Comparison of ENCODE assay signal across 8 cellular contexts in genomic region chr16:68538880-68539701, GRCh38. TPM values are rescaled to one million over a fixed set of nuclear protein-coding genes. Genes with fewer than 3 reads are reported as not detected.
A peak's percentile ranks its signal among the peaks of the same experiment; 100 is the strongest.
DNase-seq lines count a peak whose midpoint lies in the region; ATAC-seq and TF ChIP-seq lines count a peak whose summit lies in the region.

Gene ZFP90, plus strand, starts transcription at chr16:68539291. Its CDS starts 502 bp downstream, at chr16:68539793.

- ATAC-seq in HG02642 (IDR thresholded peaks at IDR 0.05; ENCODE audit: poor library complexity, unreplicated experiment) (peak; percentile 93), heart right ventricle (peak; percentile 99 to 100 (median 99)), upper lobe of left lung (ENCODE audit: low FRiP score in 2 of 2) (peak; percentile 96 to 100)

- DNase-seq in GM10266 (ENCODE audit: extremely low spot score) = peak; percentile 96
- peak; percentile 79 for DNase-seq in NCI-H1105 treated with DMSO at 0.1 percent for 48 hours (lab: John Stamatoyannopoulos, UW)
- peak; percentile 76 for DNase-seq in T follicular helper cell (ENCODE audit: low read depth)
- DNase-seq in adipocyte (ENCODE audit: low read depth) = peak; percentile 98
- DNase-seq in heart right ventricle = peak; percentile 88 to 94
- DNase-seq in posterior vena cava (ENCODE audit: low spot score) = peak; percentile 96
- peak; percentile 92 to 98 for DNase-seq in upper lobe of left lung

- H3K4me1 ChIP-seq in adipocyte (ENCODE audit: control insufficient read depth, insufficient read depth, low read length) (peaks cover 5% of the 10 kb centered on the region), heart right ventricle (peaks cover 0 to 16% (median 9%) of the 10 kb centered on the region in 9 donors), upper lobe of left lung (peaks cover 6 to 9% (median 8%) of the 10 kb centered on the region in 4 donors)

- TF ChIP-seq EP300 in upper lobe of left lung (IDR thresholded peaks at IDR 0.05) = no peak

- H3K9ac ChIP-seq in adipocyte (ENCODE audit: low read length) = peak within 1 kb of the TSS; percentile 89

- peak within 1 kb of the TSS; percentile 82 for H3K4me3 ChIP-seq in adipocyte (ENCODE audit: low read length)
- peak within 1 kb of the TSS; percentile 84 to 99 (median 95) for H3K4me3 ChIP-seq in heart right ventricle
- H3K4me3 ChIP-seq in upper lobe of left lung = peak within 1 kb of the TSS; percentile 81 to 100 (median 90)

- peak in 3 of 4 donors; percentile 36 to 70 (median 42) for TF ChIP-seq POLR2A in upper lobe of left lung (IDR thresholded peaks at IDR 0.05)

- H3K9me3 ChIP-seq in adipocyte (ENCODE audit: control insufficient read depth, low read length) (no peaks in the 10 kb centered on the region), heart right ventricle (peaks cover 0 to under 1% (median 0%) of the 10 kb centered on the region in 11 donors), upper lobe of left lung (no peaks in the 10 kb centered on the region)

- H3K27me3 ChIP-seq in adipocyte (replicated peaks; ENCODE audit: control insufficient read depth, insufficient read depth, low read length) (no peaks in the 10 kb centered on the region), heart right ventricle (no peaks in the 10 kb centered on the region), upper lobe of left lung (no peaks in the 10 kb centered on the region)

- H3K36me3 ChIP-seq in adipocyte (ENCODE audit: control insufficient read depth, insufficient read depth, low read length, severe bottlenecking) (peaks cover 11% of the 10 kb centered on the region), heart right ventricle (peaks cover 0 to 24% (median 0%) of the 10 kb centered on the region in 9 donors), upper lobe of left lung (peaks cover 0 to 15% (median 2%) of the 10 kb centered on the region in 4 donors)

- TF ChIP-seq CTCF in GM10266 (IDR thresholded peaks at IDR 0.05; ENCODE audit: control insufficient read depth, insufficient read depth, low read depth, missing control alignments) = no peak
- no peak for TF ChIP-seq CTCF in heart right ventricle (IDR thresholded peaks at IDR 0.05)
- peak in 3 of 6 experiments; percentile 6 to 21 (median 7) for TF ChIP-seq CTCF in upper lobe of left lung (IDR thresholded peaks at IDR 0.05)

- 1% methylated on average over 61 to 71 of the region's 71 CpGs for WGBS in heart right ventricle, 2 donors
- 3% methylated on average over 20 to 34 of the region's 71 CpGs for WGBS in upper lobe of left lung, 2 donors

- H3K27ac ChIP-seq in heart right ventricle = peak within 1 kb of the TSS; percentile 19 to 91 (median 82)
- peak within 1 kb of the TSS; percentile 76 to 89 (median 86) for H3K27ac ChIP-seq in upper lobe of left lung

- intact Hi-C loops in heart right ventricle (cut with DNase I) = loop anchor here in 1 of 10 donors (10.0 kb wide), 1 partner anchor 306 kb away; the partner anchor contains the start of gene TANGO6
- intact Hi-C loops in posterior vena cava (cut with DNase I) = no loop called here

RNA-seq across cellular contexts. Expression of gene ZFP90, which starts in this region (rescaled TPM):
- total RNA-seq in heart right ventricle (10 to 100 TPM in 9 of 10 donors, 1 to 10 TPM in 1; 9.1 to 15.6 (median 12.2) TPM), posterior vena cava (10 to 100 TPM; 17.9 to 18.1 TPM), upper lobe of left lung (10 to 100 TPM; 14.3 to 33.5 (median 20.6) TPM)
- polyA plus RNA-seq in heart right ventricle = 1 to 10 TPM; 5.0 to 7.0 TPM

Comparison
In these comparisons a context has a peak if more than half of its experiments do, and no peak if none do; other contexts are left out.
1. Peak in every context shown above with its lines: DNase-seq, ATAC-seq, H3K4me3 ChIP-seq and H3K27ac ChIP-seq.